ENCODE assay signal across 17 cellular contexts in genomic region chr7:26508917-26509316, GRCh38.
DNase-seq lines count a peak whose midpoint lies in the region; ATAC-seq and TF ChIP-seq lines count a peak whose summit lies in the region.
"Had no signal": no experiment of that assay in that cellular context is flagged by ENCODE, and none has a peak within 500 bp of the region (broad histone marks: within the 10 kb centered on the region; RNA-seq: fewer than 3 reads in every experiment).

No MANE protein-coding gene starts in this region.

- H3K9me3 Mint-ChIP-seq in brain (peaks cover 2 to 8% (median 3%) of the 10 kb centered on the region in 5 experiments), type B pancreatic cell (no peaks in the 10 kb centered on the region)
- H3K9me3 Mint-ChIP-seq: activated CD4-positive, alpha-beta memory T cell treated with anti-CD3 and anti-CD28 coated beads, Interleukin-2, amount 10 ng/mL, durations not matched to agents 7 days and 5 days; activated naive CD8-positive, alpha-beta T cell treated with anti-CD3 and anti-CD28 coated beads, Interleukin-2, amount 10 ng/mL, durations not matched to agents 7 days and 5 days had no signal

- H3K4me1 Mint-ChIP-seq in brain (peaks cover 41% of the 10 kb centered on the region), type B pancreatic cell (ENCODE audit: unreplicated experiment) (peaks cover 13% of the 10 kb centered on the region)
- H3K4me1 Mint-ChIP-seq: activated CD4-positive, alpha-beta memory T cell treated with anti-CD3 and anti-CD28 coated beads, Interleukin-2, amount 10 ng/mL, durations not matched to agents 7 days and 5 days; activated naive CD8-positive, alpha-beta T cell treated with anti-CD3 and anti-CD28 coated beads, Interleukin-2, amount 10 ng/mL, durations not matched to agents 7 days and 5 days; T-cell had no signal

- DNase-seq in NCI-H1092 treated with DMSO at 0.1 percent for 48 hours (lab: John Stamatoyannopoulos, UW): peak; percentile 95
- DNase-seq in NCI-H510A treated with DMSO at 0.1 percent for 48 hours (lab: John Stamatoyannopoulos, UW): peak; percentile 84
- no peak for DNase-seq in type B pancreatic cell (ENCODE audit: extremely low spot score, unreplicated experiment)
- no peak for DNase-seq in MV-4-11 (lab: John Stamatoyannopoulos, UW)
- DNase-seq: activated CD4-positive, alpha-beta memory T cell treated with anti-CD3 and anti-CD28 coated beads, Interleukin-2, amount 10 ng/mL, durations not matched to agents 7 days and 5 days; activated naive CD8-positive, alpha-beta T cell treated with anti-CD3 and anti-CD28 coated beads, Interleukin-2, amount 10 ng/mL, durations not matched to agents 7 days and 5 days; activated T-cell treated with anti-CD3 and anti-CD28 coated beads, Interleukin-2, amount 50 U/mL, for 48 hours; BE2C; effector CD4-positive, alpha-beta T cell; hypothalamus; IMR-90; left cardiac atrium; NCI-H82; T-cell had no signal

- H3K27me3 Mint-ChIP-seq in brain (peaks cover 6% of the 10 kb centered on the region), type B pancreatic cell (peaks cover 24% of the 10 kb centered on the region)

- H3K27ac Mint-ChIP-seq in brain (peak overlapping the region in 3 of 5 experiments; percentile 60 to 92 (median 80)), type B pancreatic cell (peak overlapping the region; percentile 34)
- H3K27ac Mint-ChIP-seq: activated CD4-positive, alpha-beta memory T cell treated with anti-CD3 and anti-CD28 coated beads, Interleukin-2, amount 10 ng/mL, durations not matched to agents 7 days and 5 days; activated naive CD8-positive, alpha-beta T cell treated with anti-CD3 and anti-CD28 coated beads, Interleukin-2, amount 10 ng/mL, durations not matched to agents 7 days and 5 days; T-cell had no signal

- H3K36me3 Mint-ChIP-seq in brain (no peaks in the 10 kb centered on the region), type B pancreatic cell (no peaks in the 10 kb centered on the region)
- H3K36me3 Mint-ChIP-seq: activated naive CD8-positive, alpha-beta T cell treated with anti-CD3 and anti-CD28 coated beads, Interleukin-2, amount 10 ng/mL, durations not matched to agents 7 days and 5 days; T-cell had no signal

- H3K4me3 Mint-ChIP-seq in brain: no peak overlapping the region
- H3K4me3 Mint-ChIP-seq in type B pancreatic cell: no peak overlapping the region
- H3K4me3 Mint-ChIP-seq: activated CD4-positive, alpha-beta memory T cell treated with anti-CD3 and anti-CD28 coated beads, Interleukin-2, amount 10 ng/mL, durations not matched to agents 7 days and 5 days; activated naive CD8-positive, alpha-beta T cell treated with anti-CD3 and anti-CD28 coated beads, Interleukin-2, amount 10 ng/mL, durations not matched to agents 7 days and 5 days; T-cell had no signal

- TF ChIP-seq CTCF in brain (conservative IDR thresholded peaks at IDR 0.05) (no peak), type B pancreatic cell (conservative IDR thresholded peaks at IDR 0.05) (no peak)

- ATAC-seq in GM21786 (IDR thresholded peaks at IDR 0.05; ENCODE audit: unreplicated experiment): no peak
- ATAC-seq in HG02759 (IDR thresholded peaks at IDR 0.05; ENCODE audit: unreplicated experiment): no peak
- ATAC-seq: left cardiac atrium, T-cell had no signal

Comparison
In these comparisons a context has a peak if more than half of its experiments do, and no peak if none do; other contexts are left out.
1. DNase-seq: peak in NCI-H1092 treated with DMSO at 0.1 percent for 48 hours (single experiment) and NCI-H510A treated with DMSO at 0.1 percent for 48 hours (single experiment); none in type B pancreatic cell (single experiment) and MV-4-11 (single experiment).